Comparison of ENCODE assay signal across 20 cellular contexts in the genomic region with DNA sequence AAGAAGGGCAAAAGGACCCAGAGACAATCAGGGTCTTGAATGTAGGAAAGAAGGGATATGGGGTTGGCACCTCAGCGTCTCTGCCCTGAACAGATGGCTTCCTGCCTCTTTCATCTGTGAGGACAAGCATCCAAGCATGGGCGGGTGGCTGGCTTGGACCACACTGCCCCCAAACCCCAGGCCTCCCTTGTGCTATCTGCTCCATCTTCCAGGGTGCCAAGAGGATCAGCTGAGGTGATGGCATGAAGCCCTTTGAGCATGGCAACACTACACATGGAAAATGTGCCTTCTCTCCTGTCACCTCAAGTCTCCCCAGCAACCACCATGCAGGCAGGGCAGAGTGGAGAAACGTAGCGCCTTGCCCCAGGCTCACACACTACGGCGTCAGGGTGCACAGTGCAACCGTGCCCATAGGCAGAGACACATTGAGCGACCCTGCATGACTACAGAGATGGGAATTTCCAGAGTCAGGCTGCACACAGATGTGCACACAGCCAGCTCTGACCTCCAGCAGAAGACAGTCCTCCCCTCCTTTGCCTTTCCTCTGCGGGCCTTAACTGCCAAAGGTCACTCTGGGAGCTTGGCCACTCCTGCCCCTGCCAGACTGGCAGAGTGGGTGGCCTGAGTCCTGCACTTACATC. TPM values are rescaled to one million over a fixed set of nuclear protein-coding genes. Genes with fewer than 3 reads are reported as not detected.
DNase-seq lines count a peak whose midpoint lies in the region; ATAC-seq and TF ChIP-seq lines count a peak whose summit lies in the region.
"Had no signal": no experiment of that assay in that cellular context is flagged by ENCODE, and none has a peak within 500 bp of the region (broad histone marks: within the 10 kb centered on the region; RNA-seq: fewer than 3 reads in every experiment).

No MANE protein-coding gene starts in this region.

- no peaks in the 10 kb centered on the region for H3K36me3 ChIP-seq in DND-41 (ENCODE audit: insufficient read depth, low read length)
- H3K36me3 ChIP-seq in Loucy (ENCODE audit: insufficient read depth, low read length): no peaks in the 10 kb centered on the region
- H3K36me3 ChIP-seq: Peyer's patch had no signal

- no peak overlapping the region for H3K23ac ChIP-seq in H9 (ENCODE audit: insufficient read length, low read depth, low read length)

- H3K4me1 Mint-ChIP-seq in nephron (peaks cover 46% of the 10 kb centered on the region), H9 (peaks cover 10 to 25% of the 10 kb centered on the region in 2 experiments)

- no peak overlapping the region for H4K5ac ChIP-seq in H9 (ENCODE audit: insufficient read length, low read depth, low read length)

- TF ChIP-seq CTCF in DND-41 (IDR thresholded peaks at IDR 0.05; ENCODE audit: borderline replicate concordance, extremely low read depth, low read length, poor library complexity, severe bottlenecking) (no peak), Loucy (conservative IDR thresholded peaks at IDR 0.05; ENCODE audit: low read length) (no peak), nephron (IDR thresholded peaks at IDR 0.05; ENCODE audit: unreplicated experiment in 3 of 3) (no peak), H9 (conservative IDR thresholded peaks at IDR 0.05) (no peak)

- H3K4me3 ChIP-seq in DND-41 (ENCODE audit: low read depth in 1 of 2, low read length in 2 of 2): no peak overlapping the region; a peak in 1 of 4 replicates
- H3K4me3 ChIP-seq in Loucy (ENCODE audit: low read length, poor library complexity, severe bottlenecking): peak overlapping the region; percentile 70
- H3K4me3 ChIP-seq: Peyer's patch had no signal

- H3K4me3 Mint-ChIP-seq in nephron (peak overlapping the region in 2 of 3 experiments; percentile 51 to 53), H9 (no peak overlapping the region)

- no peak overlapping the region for H2BK5ac ChIP-seq in H9 (ENCODE audit: insufficient read length, low read length)

- H2BK12ac ChIP-seq in H9 (ENCODE audit: insufficient read length, low read depth, low read length): no peak overlapping the region

- no peak overlapping the region for H3K18ac ChIP-seq in H9 (ENCODE audit: insufficient read length, low read depth, low read length)

- H3K27me3 ChIP-seq in DND-41 (ENCODE audit: insufficient read depth, low read length, poor library complexity) (no peaks in the 10 kb centered on the region), Loucy (ENCODE audit: insufficient read depth, low read length, poor library complexity, severe bottlenecking) (no peaks in the 10 kb centered on the region), H9 (ENCODE audit: insufficient read depth, low read length) (no peaks in the 10 kb centered on the region)
- H3K27me3 ChIP-seq: Peyer's patch had no signal

- no peaks in the 10 kb centered on the region for H3K23me2 ChIP-seq in H9 (ENCODE audit: insufficient read length, low read depth, low read length, poor library complexity, severe bottlenecking)

- H3K27me3 Mint-ChIP-seq in nephron (ENCODE audit: low read depth): peaks cover 3% of the 10 kb centered on the region
- peaks cover 3% of the 10 kb centered on the region for H3K27me3 Mint-ChIP-seq in H9 (ENCODE audit: low read depth)

- no peak overlapping the region; the same call in 1 of the 2 replicates for H3K14ac ChIP-seq in H9 (ENCODE audit: insufficient read depth, low read length)

- DNase-seq in DND-41: no peak
- DNase-seq in NCI-H2081 treated with DMSO at 0.1 percent for 48 hours (lab: John Stamatoyannopoulos, UW): no peak
- no peak for DNase-seq in H9
- DNase-seq: NCI-H1048; NCI-H1436; NCI-H1930; NCI-H2171 treated with DMSO at 0.1 percent for 48 hours; NCI-H446; NCI-H526 treated with DMSO at 0.1 percent for 48 hours; NK-92 treated with Interleukin-12 subunit alpha and Interleukin-12 subunit beta, amount 100 ng/mL, for 24 hours; Peyer's patch had no signal

- no peak overlapping the region for H3T11ph ChIP-seq in H9 (ENCODE audit: low read length)

- no peak overlapping the region for H3K9ac ChIP-seq in DND-41 (ENCODE audit: low read depth, low read length)
- H3K9ac ChIP-seq in Loucy (ENCODE audit: low read depth, low read length, poor library complexity, severe bottlenecking): peak overlapping the region; percentile 77
- no peak overlapping the region for H3K9ac ChIP-seq in H9 (ENCODE audit: extremely low read depth, insufficient read length, low read length)

- H2BK15ac ChIP-seq in H9 (ENCODE audit: low read depth, low read length): no peak overlapping the region

- H3F3A ChIP-seq in Loucy (ENCODE audit: low read depth): no peaks in the 10 kb centered on the region

- H3K9me3 ChIP-seq in DND-41 (ENCODE audit: insufficient read depth, low read length, severe bottlenecking): no peaks in the 10 kb centered on the region
- no peaks in the 10 kb centered on the region; the same call in 1 of the 2 replicates for H3K9me3 ChIP-seq in Loucy (ENCODE audit: insufficient read depth, low read depth, low read length)
- no peaks in the 10 kb centered on the region for H3K9me3 ChIP-seq in H9 (ENCODE audit: control insufficient read depth, low read depth, low read length)
- H3K9me3 ChIP-seq: Peyer's patch had no signal

- no peak overlapping the region for H3K56ac ChIP-seq in H9 (ENCODE audit: insufficient read length, low read depth, low read length)

- peaks cover 49% of the 10 kb centered on the region for H3K4me1 ChIP-seq in DND-41 (ENCODE audit: insufficient read depth, low read length)
- peaks cover 9% of the 10 kb centered on the region for H3K4me1 ChIP-seq in Loucy (ENCODE audit: insufficient read depth, low read length, poor library complexity, severe bottlenecking)
- no peaks in the 10 kb centered on the region for H3K4me1 ChIP-seq in H9 (ENCODE audit: insufficient read depth, low read length)
- H3K4me1 ChIP-seq: Peyer's patch had no signal

- no peak overlapping the region for H4K8ac ChIP-seq in H9 (replicated peaks; ENCODE audit: insufficient read length, low read depth, low read length)

- no peaks in the 10 kb centered on the region for H3K36me3 Mint-ChIP-seq in nephron (ENCODE audit: low read depth)
- H3K36me3 Mint-ChIP-seq in H9 (ENCODE audit: insufficient read depth in 1 of 3, low read depth in 3 of 3): no peaks in the 10 kb centered on the region

- ATAC-seq in DND-41 (ENCODE audit: insufficient read depth, low read depth) (no peak), GM21381 (IDR thresholded peaks at IDR 0.05; ENCODE audit: unreplicated experiment) (no peak), HG02973 (IDR thresholded peaks at IDR 0.05; ENCODE audit: unreplicated experiment) (no peak)
- ATAC-seq: Right ventricle myocardium inferior had no signal

- peak overlapping the region in 1 of 3 experiments; percentile 64 for H3K27ac Mint-ChIP-seq in nephron
- 0 out of 7 replicates have a peak overlapping the region, but pooled peaks of 1 of the 3 experiments have one; percentile 55 for H3K27ac Mint-ChIP-seq in H9

- H3K79me2 ChIP-seq in DND-41 (ENCODE audit: insufficient read depth, low read length) (peaks cover 7% of the 10 kb centered on the region; the same call in 1 of the 2 replicates), Loucy (ENCODE audit: insufficient read depth, low read length) (no peaks in the 10 kb centered on the region), H9 (ENCODE audit: insufficient read depth, low read length) (no peaks in the 10 kb centered on the region)

- no peak overlapping the region for H2BK20ac ChIP-seq in H9 (ENCODE audit: low read depth, low read length, poor library complexity, severe bottlenecking)

- H3K9me2 ChIP-seq in Loucy (replicated peaks; ENCODE audit: low read depth, low read length): no peaks in the 10 kb centered on the region

- no peak overlapping the region for H2AK5ac ChIP-seq in H9 (ENCODE audit: insufficient read length, low read length)

- H4K20me1 ChIP-seq in DND-41 (ENCODE audit: insufficient read depth, low read length) (peaks cover 6% of the 10 kb centered on the region; the same call in 1 of the 2 replicates), Loucy (ENCODE audit: insufficient read depth, low read length, poor library complexity, severe bottlenecking) (no peaks in the 10 kb centered on the region), H9 (ENCODE audit: control insufficient read depth, insufficient read depth, insufficient read length) (no peaks in the 10 kb centered on the region)

- H3K9me3 Mint-ChIP-seq in nephron (no peaks in the 10 kb centered on the region), H9 (no peaks in the 10 kb centered on the region)

- no CpG with 5 or more reads among the region's 9 CpGs for WGBS in H9 (ENCODE audit: extremely low coverage, insufficient read length, low lambda C conversion rate)

- no peaks in the 10 kb centered on the region for H3K79me1 ChIP-seq in H9 (ENCODE audit: insufficient read depth, low read depth, low read length, poor library complexity, severe bottlenecking)

- H2BK120ac ChIP-seq in H9 (ENCODE audit: low read depth, low read length, poor library complexity, severe bottlenecking): no peak overlapping the region

- H3K4me2 ChIP-seq in DND-41 (ENCODE audit: insufficient read depth, low read length) (peak overlapping the region; percentile 68), Loucy (ENCODE audit: low read depth, low read length, poor library complexity, severe bottlenecking) (peak overlapping the region; percentile 92), H9 (ENCODE audit: insufficient read depth, insufficient read length, low read length) (no peak overlapping the region)

- H4K91ac ChIP-seq in H9 (ENCODE audit: insufficient read length, low read depth, low read length): no peak overlapping the region

- H3K27ac ChIP-seq in DND-41 (ENCODE audit: low read length): 0 out of 2 replicates have a peak overlapping the region, but pooled peaks have one; percentile 9
- H3K27ac ChIP-seq in cingulate gyrus (ENCODE audit: low read depth, low read length): peak overlapping the region; percentile 69
- no peak overlapping the region for H3K27ac ChIP-seq in H9 (ENCODE audit: insufficient read length, low read depth, low read length)
- H3K27ac ChIP-seq: HL-60, Peyer's patch had no signal

- H2AFZ ChIP-seq in DND-41 (ENCODE audit: low read depth, low read length) (no peak overlapping the region), Loucy (ENCODE audit: low read length) (no peak overlapping the region), H9 (ENCODE audit: low read length) (no peak overlapping the region)

- H3K4ac ChIP-seq in H9 (ENCODE audit: low read depth, low read length): no peak overlapping the region

RNA-seq across cellular contexts. Expression of gene KCNIP3, which starts 1.4 kb away (rescaled TPM):
- total RNA-seq in H9 (2021): 1.5 TPM in 2 replicates

RNA-seq across cellular contexts. Expression of gene PROM2, which starts 24.3 kb away (rescaled TPM):
- total RNA-seq in H9 (2021): 3.1 and 4.0 TPM in 2 replicates
- total RNA-seq: HT1080, SK-MEL-5 had no signal

Comparison
In these comparisons a context has a peak if more than half of its experiments do, and no peak if none do; other contexts are left out.
1. H3K4me3 Mint-ChIP-seq: peak in nephron (2 of 3); none in H9 (0 of 2).